ENCODE assay signal across 26 cellular contexts in the genomic region with DNA sequence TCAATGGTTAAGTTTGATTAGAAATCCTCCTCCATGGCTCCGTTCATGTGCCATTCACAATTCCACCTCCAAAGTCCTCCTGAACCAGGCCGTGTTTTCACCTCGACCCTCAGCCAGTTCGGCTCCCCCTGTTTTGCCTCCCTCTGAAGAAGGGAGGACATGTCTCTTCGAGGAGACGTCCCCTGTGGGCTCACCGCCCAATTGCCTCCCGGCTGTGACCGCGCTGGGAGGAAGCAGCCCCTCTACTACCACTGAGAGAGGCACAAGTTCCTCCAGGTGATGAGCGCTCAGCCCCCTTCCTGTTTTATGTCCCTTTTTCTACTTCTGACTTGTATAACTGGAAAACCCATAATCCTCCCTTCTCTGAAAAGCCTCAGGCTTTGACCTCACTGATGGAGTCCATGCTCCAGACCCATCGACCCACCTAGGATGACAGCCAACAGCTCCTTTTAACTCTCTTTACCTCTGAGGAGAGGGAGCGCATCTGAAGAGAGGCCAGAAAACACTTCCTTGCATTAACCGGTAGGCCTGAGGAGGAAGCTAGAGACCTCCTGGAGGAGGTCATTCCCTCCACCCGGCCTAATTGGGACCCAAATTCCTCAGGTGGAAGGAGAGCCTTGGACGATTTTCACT. TPM values are rescaled to one million over a fixed set of nuclear protein-coding genes. Genes with fewer than 3 reads are reported as not detected.
DNase-seq lines count a peak whose midpoint lies in the region; ATAC-seq and TF ChIP-seq lines count a peak whose summit lies in the region.
"Had no signal": no experiment of that assay in that cellular context is flagged by ENCODE, and none has a peak within 500 bp of the region (broad histone marks: within the 10 kb centered on the region; RNA-seq: fewer than 3 reads in every experiment).

No MANE protein-coding gene starts in this region.

- H3K4me3 Mint-ChIP-seq in Caco-2 (ENCODE audit: unreplicated experiment) = peak overlapping the region; percentile 36
- H3K4me3 Mint-ChIP-seq: activated CD8-positive, alpha-beta memory T cell treated with anti-CD3 and anti-CD28 coated beads, Interleukin-2, amount 10 ng/mL, durations not matched to agents 7 days and 5 days; activated naive CD8-positive, alpha-beta T cell treated with anti-CD3 and anti-CD28 coated beads, Interleukin-2, amount 10 ng/mL, durations not matched to agents 7 days and 5 days; activated T-helper 17 cell treated with anti-CD3 and anti-CD28 coated beads, Interleukin-2, amount 50 U/mL, for 72 hours; CD4-positive, CD25-positive, alpha-beta regulatory T cell; naive thymus-derived CD8-positive, alpha-beta T cell had no signal

- POLR2A ChIA-PET in Caco-2 (lab: Charles Lee) = no interaction called here

- H3K27ac ChIP-seq in HUES64 (ENCODE audit: low read depth, low read length) (peak overlapping the region; percentile 89), rectal smooth muscle tissue (ENCODE audit: low read depth, low read length) (peak overlapping the region; percentile 76)
- H3K27ac ChIP-seq: colonic mucosa, GM23248, KMS-11, prostate gland had no signal

- CTCF ChIA-PET in Caco-2 (lab: Charles Lee) = no interaction called here

- no peak for ATAC-seq in GM21723 (IDR thresholded peaks at IDR 0.05; ENCODE audit: unreplicated experiment)
- ATAC-seq: activated CD8-positive, alpha-beta memory T cell treated with anti-CD3 and anti-CD28 coated beads, Interleukin-2, amount 10 ng/mL, durations not matched to agents 7 days and 5 days; activated T-helper 17 cell treated with anti-CD3 and anti-CD28 coated beads, Interleukin-2, amount 50 U/mL, for 72 hours; GM12878; naive thymus-derived CD8-positive, alpha-beta T cell had no signal

- no TSS peak for BruUV-seq in Caco-2 (replicated peaks; lab: Mats Ljungman, UMichigan)

- DNase-seq in Caco-2 = no peak
- DNase-seq in islet precursor cell = peak; percentile 95
- DNase-seq in NCI-H146 treated with DMSO at 0.1 percent for 48 hours (lab: John Stamatoyannopoulos, UW; ENCODE audit: unreplicated experiment) = no peak
- no peak for DNase-seq in NCI-H69 (lab: John Stamatoyannopoulos, UW)
- DNase-seq in HK-2 (ENCODE audit: unreplicated experiment) = no peak
- DNase-seq: ACHN; activated CD4-positive, alpha-beta T cell treated with anti-CD3 and anti-CD28 coated beads for 48 hours; activated CD8-positive, alpha-beta memory T cell treated with anti-CD3 and anti-CD28 coated beads, Interleukin-2, amount 10 ng/mL, durations not matched to agents 7 days and 5 days; activated naive CD8-positive, alpha-beta T cell treated with anti-CD3 and anti-CD28 coated beads, Interleukin-2, amount 10 ng/mL, durations not matched to agents 7 days and 5 days; CD4-positive, CD25-positive, alpha-beta regulatory T cell; colonic mucosa; DMS53; GM23248; naive thymus-derived CD8-positive, alpha-beta T cell; NCI-H187; NCI-H82; SIG-M5; T-helper 1 cell had no signal

- H3K9me3 ChIP-seq in Caco-2 (no peaks in the 10 kb centered on the region), HUES64 (ENCODE audit: insufficient read depth, low read depth, low read length) (no peaks in the 10 kb centered on the region)
- H3K9me3 ChIP-seq: colonic mucosa, prostate gland had no signal

- no peaks in the 10 kb centered on the region for H3K36me3 Mint-ChIP-seq in Caco-2 (ENCODE audit: insufficient read depth, unreplicated experiment)
- H3K36me3 Mint-ChIP-seq: activated naive CD8-positive, alpha-beta T cell treated with anti-CD3 and anti-CD28 coated beads, Interleukin-2, amount 10 ng/mL, durations not matched to agents 7 days and 5 days had no signal

- H3K36me3 ChIP-seq in Caco-2 (ENCODE audit: control insufficient read depth, insufficient read depth, low read length) (no peaks in the 10 kb centered on the region), HUES64 (ENCODE audit: insufficient read depth, low read length) (peaks cover 2% of the 10 kb centered on the region; the same call in 1 of the 2 replicates), rectal smooth muscle tissue (ENCODE audit: control insufficient read depth, insufficient read depth, low read length) (no peaks in the 10 kb centered on the region)
- H3K36me3 ChIP-seq: colonic mucosa, prostate gland had no signal

- no peaks in the 10 kb centered on the region for H3K9me3 Mint-ChIP-seq in Caco-2 (ENCODE audit: unreplicated experiment)
- H3K9me3 Mint-ChIP-seq: activated naive CD8-positive, alpha-beta T cell treated with anti-CD3 and anti-CD28 coated beads, Interleukin-2, amount 10 ng/mL, durations not matched to agents 7 days and 5 days had no signal

- H3K4me1 ChIP-seq in Caco-2 = peaks cover 66% of the 10 kb centered on the region
- peaks cover 37% of the 10 kb centered on the region for H3K4me1 ChIP-seq in HUES64 (ENCODE audit: insufficient read depth, low read length)
- H3K4me1 ChIP-seq in rectal smooth muscle tissue (ENCODE audit: control insufficient read depth, insufficient read depth, low read length) = peaks cover 20% of the 10 kb centered on the region
- H3K4me1 ChIP-seq: colonic mucosa, prostate gland had no signal

- no peaks in the 10 kb centered on the region for H3K27me3 Mint-ChIP-seq in Caco-2 (ENCODE audit: insufficient read depth, unreplicated experiment)
- H3K27me3 Mint-ChIP-seq: activated CD8-positive, alpha-beta memory T cell treated with anti-CD3 and anti-CD28 coated beads, Interleukin-2, amount 10 ng/mL, durations not matched to agents 7 days and 5 days; activated naive CD8-positive, alpha-beta T cell treated with anti-CD3 and anti-CD28 coated beads, Interleukin-2, amount 10 ng/mL, durations not matched to agents 7 days and 5 days; activated T-helper 17 cell treated with anti-CD3 and anti-CD28 coated beads, Interleukin-2, amount 50 U/mL, for 72 hours; brain; CD4-positive, CD25-positive, alpha-beta regulatory T cell; naive thymus-derived CD8-positive, alpha-beta T cell had no signal

- 84% methylated on average over 16 of the region's 16 CpGs for WGBS in HUES64

- TF ChIP-seq CTCF in Caco-2 (IDR thresholded peaks at IDR 0.05; ENCODE audit: insufficient read depth in 1 of 2, low read depth in 1 of 2, low read length in 1 of 2, severe bottlenecking in 1 of 2, unreplicated experiment in 1 of 2) = no peak

- no peak overlapping the region for H3K4me3 ChIP-seq in Caco-2 (ENCODE audit: low read depth, low read length)
- no peak overlapping the region for H3K4me3 ChIP-seq in HUES64 (ENCODE audit: low read length)
- no peak overlapping the region for H3K4me3 ChIP-seq in rectal smooth muscle tissue (ENCODE audit: low read length)
- H3K4me3 ChIP-seq: colonic mucosa, GM12878, GM23248, prostate gland had no signal

- H3K9ac ChIP-seq in HUES64 (ENCODE audit: low read depth, low read length) (peak overlapping the region; percentile 44; the same call in 1 of the 2 replicates), rectal smooth muscle tissue (ENCODE audit: low read length) (no peak overlapping the region)
- H3K9ac ChIP-seq: GM23248, KMS-11 had no signal

- no peaks in the 10 kb centered on the region for H3K27me3 ChIP-seq in Caco-2 (replicated peaks; ENCODE audit: control insufficient read depth, insufficient read depth, low read length)
- H3K27me3 ChIP-seq in HUES64 (ENCODE audit: insufficient read depth, low read length) = no peaks in the 10 kb centered on the region
- H3K27me3 ChIP-seq in rectal smooth muscle tissue (ENCODE audit: control insufficient read depth, insufficient read depth, low read length) = no peaks in the 10 kb centered on the region
- H3K27me3 ChIP-seq: colonic mucosa had no signal

- intact Hi-C loops in Caco-2 (cut with micrococcal nuclease; ENCODE audit: unreplicated experiment) = no loop called here

- H3K27ac Mint-ChIP-seq in Caco-2 (ENCODE audit: unreplicated experiment) = peak overlapping the region; percentile 81
- H3K27ac Mint-ChIP-seq: activated CD8-positive, alpha-beta memory T cell treated with anti-CD3 and anti-CD28 coated beads, Interleukin-2, amount 10 ng/mL, durations not matched to agents 7 days and 5 days; activated naive CD8-positive, alpha-beta T cell treated with anti-CD3 and anti-CD28 coated beads, Interleukin-2, amount 10 ng/mL, durations not matched to agents 7 days and 5 days; activated T-helper 17 cell treated with anti-CD3 and anti-CD28 coated beads, Interleukin-2, amount 50 U/mL, for 72 hours; CD4-positive, CD25-positive, alpha-beta regulatory T cell had no signal

- peaks cover 33% of the 10 kb centered on the region for H3K4me1 Mint-ChIP-seq in Caco-2 (ENCODE audit: low read depth, unreplicated experiment)

RNA-seq across cellular contexts. Expression of a gene that starts 4.7 kb away (rescaled TPM):
- 2.0 and 3.7 TPM in 2 replicates for total RNA-seq in Caco-2 (2022)
- polyA plus RNA-seq in HUES64 (2013, experiment 1 of 2) = 7.4 TPM
- 8.2 TPM for polyA plus RNA-seq in HUES64 (2013, experiment 2 of 2)
